ENCODE assay signal across 21 cellular contexts in the genomic region with DNA sequence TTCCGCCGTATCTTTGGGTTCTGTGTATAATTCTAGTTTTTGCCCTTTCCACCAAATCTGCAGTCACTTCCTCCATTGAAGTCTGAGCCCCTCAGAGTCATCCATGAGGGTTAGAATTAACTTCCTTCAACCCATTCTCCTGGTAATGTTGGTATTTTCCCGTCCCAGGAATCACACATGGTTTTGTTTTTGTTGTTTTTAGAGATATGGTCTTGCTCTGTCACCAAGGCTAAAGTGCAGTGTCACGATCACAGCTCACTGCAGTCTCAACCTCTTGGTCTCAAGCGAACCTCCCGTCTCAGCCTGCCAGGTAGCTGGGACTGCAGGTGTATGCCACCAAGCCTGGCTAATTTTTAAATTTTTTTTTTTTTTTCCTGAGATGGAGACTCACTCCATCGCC. TPM values are rescaled to one million over a fixed set of nuclear protein-coding genes. Genes with fewer than 3 reads are reported as not detected.
DNase-seq lines count a peak whose midpoint lies in the region; ATAC-seq, FAIRE-seq and TF ChIP-seq lines count a peak whose summit lies in the region.
"Had no signal": no experiment of that assay in that cellular context is flagged by ENCODE, and none has a peak within 500 bp of the region (broad histone marks: within the 10 kb centered on the region; RNA-seq: fewer than 3 reads in every experiment).

No MANE protein-coding gene starts in this region.

- H3K27me3 ChIP-seq in HepG2 (ENCODE audit: control insufficient read depth in 1 of 2, insufficient read depth in 2 of 2, low read length in 2 of 2) = no peaks in the 10 kb centered on the region
- H3K27me3 ChIP-seq in right lobe of liver = no peaks in the 10 kb centered on the region
- H3K27me3 ChIP-seq: BLaER1 had no signal

- no peak overlapping the region for H3K9ac ChIP-seq in HepG2 (ENCODE audit: insufficient read depth, low read depth, low read length)
- H3K9ac ChIP-seq: BLaER1 had no signal

- CTCF ChIA-PET in HepG2 (lab: Yijun Ruan, JAX; ENCODE audit: low intra/inter-chr PET ratio, low total read pairs) (no interaction called here), GM10248 (lab: Yijun Ruan, JAX) (no interaction called here)

- H3K27ac Mint-ChIP-seq in activated T-helper 17 cell treated with anti-CD3 and anti-CD28 coated beads, Interleukin-2, amount 50 U/mL, for 72 hours = peak overlapping the region; percentile 17

- H3K9me3 ChIP-seq in HepG2 (ENCODE audit: low read length) = no peaks in the 10 kb centered on the region
- no peaks in the 10 kb centered on the region for H3K9me3 ChIP-seq in right lobe of liver

- no TSS peak for BruUV-seq in HepG2 (replicated peaks; lab: Mats Ljungman, UMichigan)

- TF ChIP-seq RAD21 in HepG2 (CRISPR knock-in tag; IDR thresholded peaks at IDR 0.05) = no peak

- H3K4me3 Mint-ChIP-seq in activated T-helper 17 cell treated with anti-CD3 and anti-CD28 coated beads, Interleukin-2, amount 50 U/mL, for 72 hours = no peak overlapping the region
- H3K4me3 Mint-ChIP-seq: CD8-positive, alpha-beta T cell had no signal

- peaks cover 74% of the 10 kb centered on the region for H3K79me2 ChIP-seq in HepG2 (ENCODE audit: insufficient read depth, low read length)

- TF ChIP-seq POLR2A in HepG2 (IDR thresholded peaks at IDR 0.05; ENCODE audit: insufficient read depth in 1 of 2, low read depth in 2 of 2, low read length in 2 of 2) (no peak), right lobe of liver (IDR thresholded peaks at IDR 0.05) (no peak)

- H3K27ac ChIP-seq in HepG2 (ENCODE audit: extremely low read length, insufficient read depth, low read length) = no peak overlapping the region
- no peak overlapping the region for H3K27ac ChIP-seq in right lobe of liver
- H3K27ac ChIP-seq: BLaER1 had no signal

- H3K4me1 Mint-ChIP-seq in activated T-helper 17 cell treated with anti-CD3 and anti-CD28 coated beads, Interleukin-2, amount 50 U/mL, for 72 hours = peaks cover 34% of the 10 kb centered on the region

- peaks cover 51% of the 10 kb centered on the region for H3K36me3 Mint-ChIP-seq in activated T-helper 17 cell treated with anti-CD3 and anti-CD28 coated beads, Interleukin-2, amount 50 U/mL, for 72 hours (ENCODE audit: low read depth)

- H3K4me1 ChIP-seq in HepG2 (ENCODE audit: insufficient read depth, low read length) (peaks cover 29% of the 10 kb centered on the region), right lobe of liver (peaks cover 0 to 4% (median 0%) of the 10 kb centered on the region in 4 donors)

- TF ChIP-seq EP300 in HepG2 (IDR thresholded peaks at IDR 0.05; ENCODE audit: low read depth in 2 of 2, low read length in 2 of 2) (no peak), HepG2 (CRISPR knock-in tag; IDR thresholded peaks at IDR 0.05; ENCODE audit: borderline replicate concordance) (no peak)

- in situ Hi-C loops in HepG2 (cut with HindIII; ENCODE audit: extremely low pct_ligation_motif_present, low pct_unique_long_range_greater_than_20kb) = no loop called here

- no peak overlapping the region for H2AFZ ChIP-seq in HepG2 (ENCODE audit: low read length)

- H4K20me1 ChIP-seq in HepG2 (ENCODE audit: insufficient read depth, low read length) = peaks cover 10% of the 10 kb centered on the region; the same call in 1 of the 2 replicates

- no peak overlapping the region for H3K4me3 ChIP-seq in HepG2 (replicated peaks in 1 of 3; ENCODE audit: insufficient read depth in 1 of 3, low read depth in 2 of 3, low read length in 3 of 3)
- H3K4me3 ChIP-seq in right lobe of liver = no peak overlapping the region
- H3K4me3 ChIP-seq: BLaER1 had no signal

- TF ChIP-seq CTCF in HepG2 (CRISPR knock-in tag; IDR thresholded peaks at IDR 0.05) = no peak
- TF ChIP-seq CTCF in right lobe of liver (IDR thresholded peaks at IDR 0.05) = no peak
- TF ChIP-seq CTCF in GM10248 (IDR thresholded peaks at IDR 0.05; ENCODE audit: control extremely low read depth, extremely low read depth, low read depth, missing control alignments) = no peak

- POLR2A ChIA-PET in HepG2 (lab: Yijun Ruan, JAX) (no interaction called here), GM10248 (lab: Yijun Ruan, JAX) (no interaction called here)

- no peak for ATAC-seq in HepG2
- no peak for ATAC-seq in right lobe of liver
- no peak for ATAC-seq in activated T-helper 17 cell treated with anti-CD3 and anti-CD28 coated beads, Interleukin-2, amount 50 U/mL, for 72 hours (replicated peaks)
- ATAC-seq: CD8-positive, alpha-beta T cell; Panc1; SK-N-SH treated with all-trans-retinoic acid at 6 μM for 48 hours had no signal

- 87% methylated on average over 7 of the region's 7 CpGs for WGBS in HepG2 (ENCODE audit: low lambda C conversion rate)
- 95% methylated on average over 7 of the region's 7 CpGs for WGBS in right lobe of liver (ENCODE audit: insufficient coverage, low coverage, low lambda C conversion rate, missing lambda C conversion rate)

- H3K27me3 Mint-ChIP-seq in activated T-helper 17 cell treated with anti-CD3 and anti-CD28 coated beads, Interleukin-2, amount 50 U/mL, for 72 hours = no peaks in the 10 kb centered on the region

- DNase-seq in HepG2 (ENCODE audit: low spot score) = no peak
- no peak for DNase-seq in right lobe of liver
- no peak for DNase-seq in MV-4-11 (lab: John Stamatoyannopoulos, UW)
- no peak for DNase-seq in GM10248 (ENCODE audit: extremely low spot score)
- DNase-seq: Calu3; CD8-positive, alpha-beta T cell; GOT3; HCEC 1CT; KBM-7; NCI-H1105 treated with DMSO at 0.1 percent for 48 hours; NCI-H2029 treated with DMSO at 0.1 percent for 48 hours; NCI-H2171; NCI-H345; NCI-H524; NCI-H82 had no signal

- H3K4me2 ChIP-seq in HepG2 (ENCODE audit: low read depth, low read length) = no peak overlapping the region
- H3K4me2 ChIP-seq: BLaER1 had no signal

- intact Hi-C loops in HepG2 (cut with micrococcal nuclease; ENCODE audit: unreplicated experiment) = no loop called here
- intact Hi-C loops in right lobe of liver (cut with DNase I) = no loop called here

- no peaks in the 10 kb centered on the region for H3K9me3 Mint-ChIP-seq in activated T-helper 17 cell treated with anti-CD3 and anti-CD28 coated beads, Interleukin-2, amount 50 U/mL, for 72 hours

- peaks cover 0 to 2% of the 10 kb centered on the region in 2 experiments; a peak in 2 of 5 replicates for H3K36me3 ChIP-seq in HepG2 (replicated peaks in 1 of 2; ENCODE audit: control insufficient read depth in 1 of 2, insufficient read depth in 2 of 2, low read length in 2 of 2)
- H3K36me3 ChIP-seq in right lobe of liver = no peaks in the 10 kb centered on the region

- no peak for FAIRE-seq in HepG2 (lab: Jason Lieb, UNC)
- FAIRE-seq: G401.6, GM18507 had no signal

RNA-seq across cellular contexts. Expression of a gene that starts 18.7 kb away (rescaled TPM):
- total RNA-seq in HepG2 (2016; rRNA removed; fragmentation: Illumina TruSeq; extraction: Trizol) = 9.6 and 11.9 TPM in 2 replicates
- 0.91 and 1.3 TPM in 2 replicates for total RNA-seq in HepG2 (2016; cell fraction: cytosol; rRNA removed; fragmentation: Illumina TruSeq; extraction: Trizol; ENCODE audit: low read depth)
- 9.6 and 9.7 TPM in 2 replicates for total RNA-seq in HepG2 (2016; cell fraction: insoluble cytoplasmic fraction; rRNA removed; fragmentation: Illumina TruSeq; extraction: Trizol)
- 5.5 TPM in 2 replicates for total RNA-seq in HepG2 (2016; cell fraction: membrane; rRNA removed; fragmentation: Illumina TruSeq; extraction: Trizol)
- total RNA-seq in HepG2 (2016; cell fraction: nucleus; rRNA removed; fragmentation: Illumina TruSeq; extraction: Trizol) = 8.0 and 9.8 TPM in 2 replicates
- polyA plus RNA-seq in HepG2 (2011; rRNA removed) = 5.4 and 6.0 TPM in 2 replicates
- 4.8 and 5.6 TPM in 2 replicates for polyA plus RNA-seq in HepG2 (2011; cell fraction: cytosol; rRNA removed)
- polyA plus RNA-seq in HepG2 (2011; cell fraction: nucleus; rRNA removed) = 9.9 and 11.1 TPM in 2 replicates
- polyA plus RNA-seq in HepG2 (2012) = 9.9 and 11.2 TPM in 2 replicates
- 0.43 and 0.49 TPM in 2 replicates for polyA plus RNA-seq in HepG2 (2016; cell fraction: cytosol; fragmentation: Illumina TruSeq; extraction: Trizol; ENCODE audit: low read depth)
- 9.0 and 10.5 TPM in 2 replicates for polyA plus RNA-seq in HepG2 (2016; cell fraction: insoluble cytoplasmic fraction; fragmentation: Illumina TruSeq; extraction: Trizol; ENCODE audit: low read depth)
- polyA plus RNA-seq in HepG2 (2016; cell fraction: membrane; fragmentation: Illumina TruSeq; extraction: Trizol; ENCODE audit: low read depth) = 2.4 and 2.7 TPM in 2 replicates
- 13.2 and 13.5 TPM in 2 replicates for polyA plus RNA-seq in HepG2 (2016; cell fraction: nucleus; fragmentation: Illumina TruSeq; extraction: Trizol; ENCODE audit: insufficient read depth, low read depth)
- polyA minus RNA-seq in HepG2 (2011; rRNA and poly(A)+ RNA removed; ENCODE audit: low replicate concordance) = 7.8 and 12.8 TPM in 2 replicates
- polyA minus RNA-seq in HepG2 (2011; cell fraction: cytosol; rRNA and poly(A)+ RNA removed) = 8.8 and 10.3 TPM in 2 replicates
- polyA minus RNA-seq in HepG2 (2011; cell fraction: nucleus; rRNA and poly(A)+ RNA removed) = 12.1 and 13.2 TPM in 2 replicates
- total RNA-seq in right lobe of liver = 1 to 10 TPM; 4.1 to 9.3 (median 5.2) TPM
- total RNA-seq in activated T-helper 17 cell treated with anti-CD3 and anti-CD28 coated beads, Interleukin-2, amount 50 U/mL, for 72 hours = 10 to 100 TPM; 27.1 to 28.5 TPM

RNA-seq across cellular contexts. Expression of a gene that starts 44.7 kb away (rescaled TPM):
- 6.6 and 12.0 TPM in 2 replicates for total RNA-seq in HepG2 (2016; rRNA removed; fragmentation: Illumina TruSeq; extraction: Trizol)
- total RNA-seq in HepG2 (2016; cell fraction: cytosol; rRNA removed; fragmentation: Illumina TruSeq; extraction: Trizol; ENCODE audit: low read depth) = 6.1 and 7.5 TPM in 2 replicates
- 6.3 and 13.3 TPM in 2 replicates for total RNA-seq in HepG2 (2016; cell fraction: insoluble cytoplasmic fraction; rRNA removed; fragmentation: Illumina TruSeq; extraction: Trizol)
- 6.7 and 8.2 TPM in 2 replicates for total RNA-seq in HepG2 (2016; cell fraction: membrane; rRNA removed; fragmentation: Illumina TruSeq; extraction: Trizol)
- 14.2 and 15.7 TPM in 2 replicates for total RNA-seq in HepG2 (2016; cell fraction: nucleus; rRNA removed; fragmentation: Illumina TruSeq; extraction: Trizol)
- 5.1 and 6.4 TPM in 2 replicates for polyA plus RNA-seq in HepG2 (2011; rRNA removed)
- polyA plus RNA-seq in HepG2 (2011; cell fraction: cytosol; rRNA removed) = 3.8 and 3.9 TPM in 2 replicates
- 29.0 and 31.0 TPM in 2 replicates for polyA plus RNA-seq in HepG2 (2011; cell fraction: nucleus; rRNA removed)
- 14.8 and 16.2 TPM in 2 replicates for polyA plus RNA-seq in HepG2 (2012)
- polyA plus RNA-seq in HepG2 (2016; cell fraction: cytosol; fragmentation: Illumina TruSeq; extraction: Trizol; ENCODE audit: low read depth) = 0.67 and 0.95 TPM in 2 replicates
- 8.8 and 10.0 TPM in 2 replicates for polyA plus RNA-seq in HepG2 (2016; cell fraction: insoluble cytoplasmic fraction; fragmentation: Illumina TruSeq; extraction: Trizol; ENCODE audit: low read depth)
- polyA plus RNA-seq in HepG2 (2016; cell fraction: membrane; fragmentation: Illumina TruSeq; extraction: Trizol; ENCODE audit: low read depth) = 2.6 and 3.2 TPM in 2 replicates
- polyA plus RNA-seq in HepG2 (2016; cell fraction: nucleus; fragmentation: Illumina TruSeq; extraction: Trizol; ENCODE audit: insufficient read depth, low read depth) = 28.8 and 30.8 TPM in 2 replicates
- polyA minus RNA-seq in HepG2 (2011; rRNA and poly(A)+ RNA removed; ENCODE audit: low replicate concordance) = 4.2 and 8.4 TPM in 2 replicates
- polyA minus RNA-seq in HepG2 (2011; cell fraction: cytosol; rRNA and poly(A)+ RNA removed) = 7.6 and 8.3 TPM in 2 replicates
- polyA minus RNA-seq in HepG2 (2011; cell fraction: nucleus; rRNA and poly(A)+ RNA removed) = 29.1 and 32.0 TPM in 2 replicates
- 10 to 100 TPM in 5 of 6 experiments, 1 to 10 TPM in 1; 9.3 to 17.8 (median 11.6) TPM for total RNA-seq in right lobe of liver
- total RNA-seq in activated T-helper 17 cell treated with anti-CD3 and anti-CD28 coated beads, Interleukin-2, amount 50 U/mL, for 72 hours = 10 to 100 TPM; 43.4 to 43.8 TPM

RNA-seq across cellular contexts. Expression of a gene that starts 45.9 kb away (rescaled TPM):
- total RNA-seq in HepG2 (2016; rRNA removed; fragmentation: Illumina TruSeq; extraction: Trizol) (6.6 and 15.8 TPM in 2 replicates), right lobe of liver (10 to 100 TPM; 15.1 to 19.0 (median 16.6) TPM)
- 1.5 and 3.0 TPM in 2 replicates for total RNA-seq in HepG2 (2016; cell fraction: cytosol; rRNA removed; fragmentation: Illumina TruSeq; extraction: Trizol; ENCODE audit: low read depth)
- 6.8 and 15.6 TPM in 2 replicates for total RNA-seq in HepG2 (2016; cell fraction: insoluble cytoplasmic fraction; rRNA removed; fragmentation: Illumina TruSeq; extraction: Trizol)
- total RNA-seq in HepG2 (2016; cell fraction: membrane; rRNA removed; fragmentation: Illumina TruSeq; extraction: Trizol) = 6.4 and 10.5 TPM in 2 replicates
- total RNA-seq in HepG2 (2016; cell fraction: nucleus; rRNA removed; fragmentation: Illumina TruSeq; extraction: Trizol) = 10.6 and 14.2 TPM in 2 replicates
- 7.8 and 9.5 TPM in 2 replicates for polyA plus RNA-seq in HepG2 (2011; rRNA removed)
- polyA plus RNA-seq in HepG2 (2011; cell fraction: cytosol; rRNA removed) = 5.9 and 6.1 TPM in 2 replicates
- polyA plus RNA-seq in HepG2 (2011; cell fraction: nucleus; rRNA removed) = 25.1 and 26.7 TPM in 2 replicates
- 9.4 and 10.0 TPM in 2 replicates for polyA plus RNA-seq in HepG2 (2012)
- polyA plus RNA-seq in HepG2 (2016; cell fraction: cytosol; fragmentation: Illumina TruSeq; extraction: Trizol; ENCODE audit: low read depth) = 2.9 and 3.3 TPM in 2 replicates
- polyA plus RNA-seq in HepG2 (2016; cell fraction: insoluble cytoplasmic fraction; fragmentation: Illumina TruSeq; extraction: Trizol; ENCODE audit: low read depth) = 6.1 and 6.8 TPM in 2 replicates
- polyA plus RNA-seq in HepG2 (2016; cell fraction: membrane; fragmentation: Illumina TruSeq; extraction: Trizol; ENCODE audit: low read depth) = 5.6 and 6.9 TPM in 2 replicates
- polyA plus RNA-seq in HepG2 (2016; cell fraction: nucleus; fragmentation: Illumina TruSeq; extraction: Trizol; ENCODE audit: insufficient read depth, low read depth) = 26.3 and 30.4 TPM in 2 replicates
- polyA minus RNA-seq in HepG2 (2011; rRNA and poly(A)+ RNA removed; ENCODE audit: low replicate concordance) = 5.8 and 12.8 TPM in 2 replicates
- 5.7 and 7.1 TPM in 2 replicates for polyA minus RNA-seq in HepG2 (2011; cell fraction: cytosol; rRNA and poly(A)+ RNA removed)
- 3.4 and 4.5 TPM in 2 replicates for polyA minus RNA-seq in HepG2 (2011; cell fraction: nucleus; rRNA and poly(A)+ RNA removed)
- 10 to 100 TPM; 19.5 to 21.9 TPM for total RNA-seq in activated T-helper 17 cell treated with anti-CD3 and anti-CD28 coated beads, Interleukin-2, amount 50 U/mL, for 72 hours

RNA-seq across cellular contexts. Expression of a gene that starts 46.1 kb away (rescaled TPM):
- total RNA-seq in HepG2 (2016; rRNA removed; fragmentation: Illumina TruSeq; extraction: Trizol) (19.6 and 44.7 TPM in 2 replicates), right lobe of liver (10 to 100 TPM; 26.0 to 56.4 (median 47.8) TPM)
- total RNA-seq in HepG2 (2016; cell fraction: cytosol; rRNA removed; fragmentation: Illumina TruSeq; extraction: Trizol; ENCODE audit: low read depth) = 22.4 and 24.2 TPM in 2 replicates
- total RNA-seq in HepG2 (2016; cell fraction: insoluble cytoplasmic fraction; rRNA removed; fragmentation: Illumina TruSeq; extraction: Trizol) = 18.8 and 46.8 TPM in 2 replicates
- 27.6 and 29.9 TPM in 2 replicates for total RNA-seq in HepG2 (2016; cell fraction: membrane; rRNA removed; fragmentation: Illumina TruSeq; extraction: Trizol)
- total RNA-seq in HepG2 (2016; cell fraction: nucleus; rRNA removed; fragmentation: Illumina TruSeq; extraction: Trizol) = 35.5 and 40.6 TPM in 2 replicates
- 17.2 and 20.2 TPM in 2 replicates for polyA plus RNA-seq in HepG2 (2011; rRNA removed)
- 16.7 and 25.6 TPM in 2 replicates for polyA plus RNA-seq in HepG2 (2011; cell fraction: cytosol; rRNA removed)
- polyA plus RNA-seq in HepG2 (2011; cell fraction: nucleus; rRNA removed) = 44.2 and 48.8 TPM in 2 replicates
- polyA plus RNA-seq in HepG2 (2012) = 9.4 and 10.2 TPM in 2 replicates
- 25.8 and 29.9 TPM in 2 replicates for polyA plus RNA-seq in HepG2 (2016; cell fraction: cytosol; fragmentation: Illumina TruSeq; extraction: Trizol; ENCODE audit: low read depth)
- polyA plus RNA-seq in HepG2 (2016; cell fraction: insoluble cytoplasmic fraction; fragmentation: Illumina TruSeq; extraction: Trizol; ENCODE audit: low read depth) = 22.7 and 25.1 TPM in 2 replicates
- 26.9 and 27.0 TPM in 2 replicates for polyA plus RNA-seq in HepG2 (2016; cell fraction: membrane; fragmentation: Illumina TruSeq; extraction: Trizol; ENCODE audit: low read depth)
- polyA plus RNA-seq in HepG2 (2016; cell fraction: nucleus; fragmentation: Illumina TruSeq; extraction: Trizol; ENCODE audit: insufficient read depth, low read depth) = 89.1 and 100 TPM in 2 replicates
- polyA minus RNA-seq in HepG2 (2011; rRNA and poly(A)+ RNA removed; ENCODE audit: low replicate concordance) = 6.9 and 14.7 TPM in 2 replicates
- 4.4 and 5.2 TPM in 2 replicates for polyA minus RNA-seq in HepG2 (2011; cell fraction: cytosol; rRNA and poly(A)+ RNA removed)
- 4.5 and 4.7 TPM in 2 replicates for polyA minus RNA-seq in HepG2 (2011; cell fraction: nucleus; rRNA and poly(A)+ RNA removed)
- total RNA-seq in activated T-helper 17 cell treated with anti-CD3 and anti-CD28 coated beads, Interleukin-2, amount 50 U/mL, for 72 hours = 10 to 100 TPM; 22.7 to 38.6 TPM
